In genomic region chr1:179877586-179878265, GRCh38 we compare ENCODE assay signal across 1 cellular context.
TF ChIP-seq lines count a peak whose summit lies in the region.

Gene TOR1AIP2 (minus strand): TSS chr1:179877803. CDS start chr1:179852665, 25,138 bp downstream.

TF ChIP-seq in HepG2, 621 proteins besides CTCF, POLR2A, EP300 and RAD21 (continued from another document and continues in another):
- TF ChIP-seq ZBTB2 (CRISPR knock-in tag; IDR thresholded peaks at IDR 0.05; ENCODE audit: low read depth) (no peak), MIER2 (CRISPR knock-in tag; IDR thresholded peaks at IDR 0.05) (no peak), BORCS8-MEF2B (CRISPR knock-in tag; IDR thresholded peaks at IDR 0.05) (no peak), TBP (CRISPR knock-in tag; IDR thresholded peaks at IDR 0.05) (no peak), SMAD1 (CRISPR knock-in tag; IDR thresholded peaks at IDR 0.05; ENCODE audit: borderline replicate concordance, low read depth) (no peak), ZNF782 (CRISPR knock-in tag; IDR thresholded peaks at IDR 0.05; ENCODE audit: borderline replicate concordance) (no peak), ZNF234 (CRISPR knock-in tag; conservative IDR thresholded peaks at IDR 0.05) (no peak), DDIT3 (CRISPR knock-in tag; IDR thresholded peaks at IDR 0.05) (no peak), THAP9 (CRISPR knock-in tag; IDR thresholded peaks at IDR 0.05; ENCODE audit: borderline replicate concordance) (peak; percentile 44; the same call in 1 of the 2 replicates), PRPF4 (IDR thresholded peaks at IDR 0.05; ENCODE audit: low read depth, low read length, poor library complexity, severe bottlenecking) (no peak), GATAD2A (CRISPR knock-in tag; IDR thresholded peaks at IDR 0.05) (0 out of 2 replicates have a peak, but pooled peaks have one; percentile 15), TRIM24 (CRISPR knock-in tag; IDR thresholded peaks at IDR 0.05) (no peak), ZNF224 (CRISPR knock-in tag; IDR thresholded peaks at IDR 0.05) (no peak), ZEB1 (IDR thresholded peaks at IDR 0.05; ENCODE audit: insufficient replicate concordance, low read depth) (no peak), NCOA2 (CRISPR knock-in tag; IDR thresholded peaks at IDR 0.05) (no peak), MIER3 (CRISPR knock-in tag; IDR thresholded peaks at IDR 0.05; ENCODE audit: borderline replicate concordance) (peak; percentile 56; the same call in 1 of the 2 replicates), ZNF841 (CRISPR knock-in tag; IDR thresholded peaks at IDR 0.05; ENCODE audit: borderline replicate concordance) (no peak), MYPOP (CRISPR knock-in tag; IDR thresholded peaks at IDR 0.05) (0 out of 2 replicates have a peak, but pooled peaks have one; percentile 53), ZBTB34 (CRISPR knock-in tag; IDR thresholded peaks at IDR 0.05) (no peak), ZBTB8A (CRISPR knock-in tag; IDR thresholded peaks at IDR 0.05; ENCODE audit: borderline replicate concordance, low read depth) (no peak), NKX3-1 (CRISPR knock-in tag; IDR thresholded peaks at IDR 0.05) (no peak), ZNF124 (CRISPR knock-in tag; IDR thresholded peaks at IDR 0.05) (no peak), TFAP4 (IDR thresholded peaks at IDR 0.05; ENCODE audit: borderline replicate concordance, low read depth) (peak; percentile 25; the same call in 1 of the 2 replicates), TIGD3 (CRISPR knock-in tag; IDR thresholded peaks at IDR 0.05; ENCODE audit: borderline replicate concordance) (no peak), ZNF430 (CRISPR knock-in tag; IDR thresholded peaks at IDR 0.05) (no peak), ZNF703 (CRISPR knock-in tag; IDR thresholded peaks at IDR 0.05; ENCODE audit: borderline replicate concordance) (no peak), DMAP1 (CRISPR knock-in tag; IDR thresholded peaks at IDR 0.05) (no peak; the same call in 1 of the 2 replicates), ZNF891 (CRISPR knock-in tag; IDR thresholded peaks at IDR 0.05) (no peak), ZNF569 (CRISPR knock-in tag; IDR thresholded peaks at IDR 0.05; ENCODE audit: borderline replicate concordance) (no peak), PCBP1 (IDR thresholded peaks at IDR 0.05; ENCODE audit: borderline replicate concordance, low read depth, low read length) (no peak), ELF3 (CRISPR knock-in tag; IDR thresholded peaks at IDR 0.05) (no peak), TCF7L2 (IDR thresholded peaks at IDR 0.05; ENCODE audit: low read depth, low read length) (no peak), MLXIP (CRISPR knock-in tag; IDR thresholded peaks at IDR 0.05; ENCODE audit: borderline replicate concordance) (no peak), HHEX (CRISPR knock-in tag; IDR thresholded peaks at IDR 0.05) (no peak), ZNF343 (CRISPR knock-in tag; IDR thresholded peaks at IDR 0.05) (no peak), NFKB2 (CRISPR knock-in tag; IDR thresholded peaks at IDR 0.05; ENCODE audit: borderline replicate concordance) (peak; percentile 69; the same call in 1 of the 2 replicates), ZNF652 (CRISPR knock-in tag; IDR thresholded peaks at IDR 0.05; ENCODE audit: borderline replicate concordance, low read depth) (no peak), RORA (CRISPR knock-in tag; IDR thresholded peaks at IDR 0.05) (no peak), SCMH1 (CRISPR knock-in tag; IDR thresholded peaks at IDR 0.05; ENCODE audit: borderline replicate concordance) (no peak), ESRRA (CRISPR knock-in tag; IDR thresholded peaks at IDR 0.05; ENCODE audit: low read depth) (no peak), NR3C1 (CRISPR knock-in tag; IDR thresholded peaks at IDR 0.05) (no peak), ZNF7 (CRISPR knock-in tag; IDR thresholded peaks at IDR 0.05) (no peak), CHD2 (IDR thresholded peaks at IDR 0.05; ENCODE audit: low read depth, low read length) (no peak), ZNF263 (CRISPR knock-in tag; IDR thresholded peaks at IDR 0.05) (no peak), ZNF639 (CRISPR knock-in tag; conservative IDR thresholded peaks at IDR 0.05) (no peak), DRAP1 (CRISPR knock-in tag; IDR thresholded peaks at IDR 0.05) (peak; percentile 81), ERF (CRISPR knock-in tag; IDR thresholded peaks at IDR 0.05) (peak; percentile 57; the same call in 1 of the 2 replicates), GATAD1 (CRISPR knock-in tag; IDR thresholded peaks at IDR 0.05) (peak; percentile 80), ETV5 (CRISPR knock-in tag; IDR thresholded peaks at IDR 0.05; ENCODE audit: borderline replicate concordance) (peak; percentile 60), HOXA7 (CRISPR knock-in tag; IDR thresholded peaks at IDR 0.05) (no peak), GZF1 (CRISPR knock-in tag; IDR thresholded peaks at IDR 0.05) (no peak), FUBP1 (CRISPR knock-in tag; IDR thresholded peaks at IDR 0.05; ENCODE audit: borderline replicate concordance) (no peak), MBNL3 (CRISPR knock-in tag; conservative IDR thresholded peaks at IDR 0.05) (no peak), CAMTA2 (CRISPR knock-in tag; IDR thresholded peaks at IDR 0.05; ENCODE audit: borderline replicate concordance) (no peak), MYNN (CRISPR knock-in tag; IDR thresholded peaks at IDR 0.05; ENCODE audit: low read depth) (no peak), PAWR (CRISPR knock-in tag; IDR thresholded peaks at IDR 0.05; ENCODE audit: borderline replicate concordance) (no peak), FLYWCH1 (CRISPR knock-in tag; IDR thresholded peaks at IDR 0.05) (no peak), SP1 (IDR thresholded peaks at IDR 0.05) (no peak), SP1 (CRISPR knock-in tag; IDR thresholded peaks at IDR 0.05) (no peak; the same call in 1 of the 2 replicates)
